Comparison of ENCODE assay signal across 1 cellular context in genomic region chr2:11743531-11743815, GRCh38.
TF ChIP-seq lines count a peak whose summit lies in the region.

No MANE protein-coding gene starts in this region.

TF ChIP-seq in IMR-90, 13 proteins besides CTCF, POLR2A, EP300 and RAD21 (continued from another document):
- no peak for TF ChIP-seq ELK1 (IDR thresholded peaks at IDR 0.05; ENCODE audit: borderline replicate concordance, low read depth, low read length)
